Comparison of ENCODE assay signal across 8 cellular contexts in the genomic region with DNA sequence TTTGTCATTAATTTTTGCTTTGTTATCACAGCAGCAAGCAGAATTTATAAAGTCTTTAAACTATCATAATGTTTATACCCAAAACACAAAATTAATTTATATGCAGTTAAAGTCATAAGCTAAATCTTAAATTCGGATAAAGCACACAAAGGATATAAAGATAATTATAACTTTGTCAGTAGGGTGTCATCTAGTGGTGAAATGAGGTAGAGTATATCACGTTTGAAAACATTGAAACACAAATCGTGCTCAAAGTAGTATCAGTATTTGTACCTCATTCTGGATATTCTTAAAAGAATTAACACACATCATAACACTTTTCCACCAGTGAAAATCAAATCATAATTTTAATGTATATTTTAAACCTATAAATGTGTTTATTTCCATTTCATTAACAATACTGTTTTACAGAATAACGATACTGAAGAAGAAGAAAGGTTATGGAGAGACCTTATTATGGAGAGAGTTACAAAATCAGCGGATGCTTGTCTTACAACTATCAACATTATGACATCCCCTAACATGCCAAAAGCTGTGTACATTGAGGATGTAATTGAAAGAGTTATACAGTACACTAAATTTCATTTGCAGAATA.
DNase-seq lines count a peak whose midpoint lies in the region; ATAC-seq and TF ChIP-seq lines count a peak whose summit lies in the region.

No MANE protein-coding gene starts in this region.

- no peaks in the 10 kb centered on the region for H3K27me3 Mint-ChIP-seq in osteocyte (ENCODE audit: unreplicated experiment)
- H3K27me3 Mint-ChIP-seq in activated T-cell treated with anti-CD3 and anti-CD28 coated beads, Interleukin-2, amount 50 U/mL, for 4 hours (ENCODE audit: low read depth) = no peaks in the 10 kb centered on the region

- H3K4me3 ChIP-seq in AG04449 (ENCODE audit: low read depth, low read length) (no peak overlapping the region), GM12865 (ENCODE audit: low read depth, low read length) (no peak overlapping the region), dorsolateral prefrontal cortex (no peak overlapping the region)

- H3K27me3 ChIP-seq in dorsolateral prefrontal cortex = no peaks in the 10 kb centered on the region

- peak overlapping the region in 2 of 59 donors; percentile 10 to 13 for H3K27ac ChIP-seq in dorsolateral prefrontal cortex

- peaks cover 34% of the 10 kb centered on the region for H3K36me3 Mint-ChIP-seq in osteocyte (ENCODE audit: unreplicated experiment)
- peaks cover 18% of the 10 kb centered on the region for H3K36me3 Mint-ChIP-seq in activated T-cell treated with anti-CD3 and anti-CD28 coated beads, Interleukin-2, amount 50 U/mL, for 4 hours (ENCODE audit: insufficient read depth)

- no peaks in the 10 kb centered on the region for H3K9me3 Mint-ChIP-seq in osteocyte (ENCODE audit: unreplicated experiment)
- H3K9me3 Mint-ChIP-seq in activated T-cell treated with anti-CD3 and anti-CD28 coated beads, Interleukin-2, amount 50 U/mL, for 4 hours = no peaks in the 10 kb centered on the region

- peak; percentile 31 for TF ChIP-seq CTCF in AG04449 (IDR thresholded peaks at IDR 0.05; ENCODE audit: insufficient read depth, low read length, missing control alignments)
- peak; percentile 39 for TF ChIP-seq CTCF in GM12865 (IDR thresholded peaks at IDR 0.05; ENCODE audit: insufficient read depth, low read depth, low read length, missing control alignments)
- peak; percentile 55 to 84 (median 73) for TF ChIP-seq CTCF in dorsolateral prefrontal cortex (IDR thresholded peaks at IDR 0.05 in 54 of 56, conservative IDR thresholded peaks at IDR 0.05 in 2 of 56; ENCODE audit: low read depth in 1 of 56, partially characterized antibody in 56 of 56)
- TF ChIP-seq CTCF in osteocyte (IDR thresholded peaks at IDR 0.05) = peak; percentile 68

- ATAC-seq in activated T-cell treated with anti-CD3 and anti-CD28 coated beads, Interleukin-2, amount 50 U/mL, for 4 hours = no peak

- H3K27ac Mint-ChIP-seq in osteocyte (ENCODE audit: unreplicated experiment) = no peak overlapping the region

- intact Hi-C loops in dorsolateral prefrontal cortex (cut with DNase I) = loop anchor here (5.0 to 10.0 kb wide), 3 partner anchors 131 to 264 kb away; a partner anchor contains a TSS

- DNase-seq in AG04449 (ENCODE audit: low read depth, low spot score) = no peak
- DNase-seq in GM12865 (ENCODE audit: low read depth) = peak; percentile 28
- DNase-seq in NCI-H748 (lab: John Stamatoyannopoulos, UW; ENCODE audit: unreplicated experiment) = peak; percentile 60
- DNase-seq in dorsolateral prefrontal cortex = no peak
- DNase-seq in osteocyte (ENCODE audit: extremely low spot score, unreplicated experiment) = no peak
- DNase-seq in nucleus accumbens (lab: John Stamatoyannopoulos, UW) = no peak
- no peak for DNase-seq in activated T-cell treated with anti-CD3 and anti-CD28 coated beads, Interleukin-2, amount 50 U/mL, for 4 hours
- no peak for DNase-seq in COR-L47 (lab: John Stamatoyannopoulos, UW)

- CTCF ChIA-PET in AG04449 (lab: Yijun Ruan, JAX) = interaction anchor here (0.6 to 7.7 kb wide), 26 partner anchors 8 to 314 kb away, joined by 3 to 158 read pairs (median 6); a partner anchor contains a TSS

- POLR2A ChIA-PET in AG04449 (lab: Yijun Ruan, JAX) = no interaction called here

- H3K4me1 Mint-ChIP-seq in osteocyte (ENCODE audit: unreplicated experiment) = no peaks in the 10 kb centered on the region
- no peaks in the 10 kb centered on the region for H3K4me1 Mint-ChIP-seq in activated T-cell treated with anti-CD3 and anti-CD28 coated beads, Interleukin-2, amount 50 U/mL, for 4 hours (ENCODE audit: low read depth)

- no peak overlapping the region for H3K4me3 Mint-ChIP-seq in osteocyte (ENCODE audit: unreplicated experiment)
- no peak overlapping the region for H3K4me3 Mint-ChIP-seq in activated T-cell treated with anti-CD3 and anti-CD28 coated beads, Interleukin-2, amount 50 U/mL, for 4 hours

Comparison
In these comparisons a context has a peak if more than half of its experiments do, and no peak if none do; other contexts are left out.
1. DNase-seq: peak in GM12865 (single experiment) and NCI-H748 (single experiment); none in AG04449 (single experiment), dorsolateral prefrontal cortex (0 of 10), osteocyte (single experiment), nucleus accumbens (0 of 56), activated T-cell treated with anti-CD3 and anti-CD28 coated beads, Interleukin-2, amount 50 U/mL, for 4 hours (single experiment) and COR-L47 (single experiment).
2. Peak in every context shown above with its lines, with median percentiles within 50 percentile points of each other: CTCF ChIP-seq.